Comparison of ENCODE assay signal across 24 cellular contexts in the genomic region with DNA sequence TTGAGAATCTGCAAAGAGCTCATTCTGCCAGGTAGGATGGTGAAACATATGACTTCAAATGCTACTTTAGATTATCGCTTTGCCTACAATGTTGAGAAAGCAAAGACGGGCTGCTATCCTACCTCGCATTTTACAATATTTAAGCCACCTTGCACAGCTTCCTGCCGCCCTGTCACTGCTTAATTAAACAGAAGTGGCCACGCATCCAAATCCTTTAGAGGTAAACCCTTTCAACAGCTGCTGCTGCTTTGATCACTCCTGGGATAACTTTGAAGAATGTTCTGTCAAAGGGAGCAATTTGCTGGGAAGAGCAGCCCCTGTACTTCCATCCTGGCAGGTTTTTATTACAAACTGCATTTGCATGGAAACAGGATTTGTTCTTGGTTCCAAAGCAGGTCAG. TPM values are rescaled to one million over a fixed set of nuclear protein-coding genes. Genes with fewer than 3 reads are reported as not detected.
"Had no signal": no experiment of that assay in that cellular context is flagged by ENCODE, and none has a peak within 500 bp of the region (broad histone marks: within the 10 kb centered on the region; RNA-seq: fewer than 3 reads in every experiment).

No MANE protein-coding gene starts in this region.

- H3K4me2 ChIP-seq: hepatocyte had no signal

- H3K36me3 ChIP-seq: sigmoid colon, stomach, thoracic aorta, transverse colon had no signal

- H3K79me2 ChIP-seq: hepatocyte had no signal

- H2AFZ ChIP-seq: hepatocyte had no signal

- H3K9me3 ChIP-seq: thoracic aorta, transverse colon had no signal

- DNase-seq: effector CD4-positive, alpha-beta T cell; erythroblast; foreskin keratinocyte; kidney; left cardiac atrium; left ventricle myocardium superior; mesenchymal stem cell; naive B cell; posterior cingulate gyrus; sigmoid colon; stimulated activated CD4-positive, alpha-beta T cell treated with anti-CD3 and anti-CD28 coated beads, Interleukin-2, amount 100 ng/mL, for 24 hours; stimulated activated CD4-positive, alpha-beta T cell treated with anti-CD3 and anti-CD28 coated beads, Interleukin-4, amount 100 ng/mL, for 4 hours; stimulated activated naive B cell treated with anti-CD40 and anti-IgM and Interleukin-4, amounts not matched to agents 10 μg/mL and 1 μg/mL and 100 μg/mL, for 72 hours; stomach; substantia nigra; transverse colon had no signal

- FAIRE-seq: endothelial cell of umbilical vein, kidney had no signal

- H3K4me3 ChIP-seq: coronary artery, hepatocyte, lung, sigmoid colon, skin epidermis, stomach, thoracic aorta, transverse colon had no signal

- H3K27ac ChIP-seq: coronary artery, foreskin keratinocyte, hepatocyte, sigmoid colon, stomach, thoracic aorta, transverse colon had no signal

- H3K4me1 ChIP-seq: foreskin keratinocyte, sigmoid colon, stomach, transverse colon had no signal

- ATAC-seq: foreskin keratinocyte; left cardiac atrium; left ventricle myocardium superior; stimulated activated naive B cell treated with anti-CD40 and anti-IgM and Interleukin-4, amounts not matched to agents 10 μg/mL and 1 μg/mL and 100 μg/mL, for 72 hours had no signal

- H3K27me3 ChIP-seq: foreskin keratinocyte had no signal

RNA-seq across cellular contexts. Expression of gene SSTR2, which starts 24.3 kb away (rescaled TPM):
- total RNA-seq: dermis microvascular lymphatic vessel endothelial cell, endothelial cell of umbilical vein, foreskin keratinocyte, pulmonary artery endothelial cell had no signal
- polyA plus RNA-seq: foreskin keratinocyte had no signal
